25 cellular contexts compared by ENCODE assay signal in the genomic region with DNA sequence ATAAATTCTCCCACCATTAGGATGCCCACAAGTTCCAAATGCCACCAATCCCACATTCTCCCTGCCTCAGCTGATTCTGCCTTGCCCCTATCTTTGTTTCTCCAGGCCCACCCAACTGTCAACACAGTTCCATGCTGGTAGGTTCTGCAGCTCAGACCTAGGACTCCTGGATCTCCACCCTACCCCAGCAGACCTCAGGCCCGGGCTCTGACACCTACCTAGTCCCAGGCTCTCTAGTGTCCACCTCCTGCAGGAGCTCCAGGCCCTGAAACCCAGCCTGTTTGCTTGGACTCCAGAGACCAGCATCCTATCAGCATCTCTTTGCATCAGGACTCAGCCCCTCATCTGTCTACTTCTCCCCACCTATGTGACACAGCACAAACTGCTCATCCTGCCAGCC.
"Had no signal": no experiment of that assay in that cellular context is flagged by ENCODE, and none has a peak within 500 bp of the region (broad histone marks: within the 10 kb centered on the region; RNA-seq: fewer than 3 reads in every experiment).

No MANE protein-coding gene starts in this region.

- H3K9me3 Mint-ChIP-seq: activated naive CD4-positive, alpha-beta T cell treated with anti-CD3 and anti-CD28 coated beads, Interleukin-2, amount 50 U/mL, for 72 hours; activated T-cell treated with anti-CD3 and anti-CD28 coated beads, Interleukin-2, amount 50 U/mL, for 72 hours; effector memory CD8-positive, alpha-beta T cell; naive B cell; neural progenitor cell had no signal

- H2AFZ ChIP-seq: neural progenitor cell had no signal

- H3K9me3 ChIP-seq: gastroesophageal sphincter, suprapubic skin, tibial artery, upper lobe of right lung had no signal

- H3K4me2 ChIP-seq: neural progenitor cell had no signal

- H3K9ac ChIP-seq: neural progenitor cell had no signal

- H3K27ac Mint-ChIP-seq: activated CD4-positive, alpha-beta T cell treated with anti-CD3 and anti-CD28 coated beads for 36 hours; activated CD8-positive, alpha-beta memory T cell treated with anti-CD3 and anti-CD28 coated beads, Interleukin-2, amount 10 ng/mL, durations not matched to agents 7 days and 5 days; activated CD8-positive, alpha-beta T cell treated with anti-CD3 and anti-CD28 coated beads, Interleukin-2, amount 10 ng/mL, durations not matched to agents 7 days and 5 days; activated naive CD4-positive, alpha-beta T cell treated with anti-CD3 and anti-CD28 coated beads, Interleukin-2, amount 50 U/mL, for 72 hours; activated T-cell treated with anti-CD3 and anti-CD28 coated beads, Interleukin-2, amount 50 U/mL, for 72 hours; neural progenitor cell had no signal

- H3K27ac ChIP-seq: coronary artery, gastroesophageal sphincter, neural progenitor cell, suprapubic skin, tibial artery, upper lobe of right lung had no signal

- DNase-seq: activated CD4-positive, alpha-beta T cell treated with anti-CD3 and anti-CD28 coated beads for 36 hours; activated CD4-positive, CD25-positive, alpha-beta regulatory T cell; activated CD8-positive, alpha-beta memory T cell treated with anti-CD3 and anti-CD28 coated beads, Interleukin-2, amount 10 ng/mL, durations not matched to agents 7 days and 5 days; activated CD8-positive, alpha-beta T cell treated with anti-CD3 and anti-CD28 coated beads, Interleukin-2, amount 10 ng/mL, durations not matched to agents 7 days and 5 days; activated naive CD4-positive, alpha-beta T cell; activated T-cell treated with anti-CD3 and anti-CD28 coated beads for 4 hours; activated T-cell treated with anti-CD3 and anti-CD28 coated beads, Interleukin-2, amount 50 U/mL, for 72 hours; cerebellar nuclear complex; effector memory CD8-positive, alpha-beta T cell; head of caudate nucleus; mammary epithelial cell; naive B cell; small intestine; stimulated activated CD4-positive, alpha-beta T cell treated with anti-CD3 and anti-CD28 coated beads, Interleukin-2, amount 100 ng/mL, for 24 hours; stimulated activated naive CD4-positive, alpha-beta T cell; T-helper 1 cell; tibial artery; upper lobe of right lung had no signal

- H3K4me3 Mint-ChIP-seq: activated CD4-positive, alpha-beta T cell treated with anti-CD3 and anti-CD28 coated beads for 36 hours; activated CD8-positive, alpha-beta memory T cell treated with anti-CD3 and anti-CD28 coated beads, Interleukin-2, amount 10 ng/mL, durations not matched to agents 7 days and 5 days; activated CD8-positive, alpha-beta T cell treated with anti-CD3 and anti-CD28 coated beads, Interleukin-2, amount 10 ng/mL, durations not matched to agents 7 days and 5 days; activated T-cell treated with anti-CD3 and anti-CD28 coated beads, Interleukin-2, amount 50 U/mL, for 72 hours; effector memory CD8-positive, alpha-beta T cell; neural progenitor cell had no signal

- H3K4me3 ChIP-seq: coronary artery, dorsolateral prefrontal cortex, gastroesophageal sphincter, neural progenitor cell, suprapubic skin, tibial artery, upper lobe of right lung had no signal

- H3K36me3 ChIP-seq: neural progenitor cell, suprapubic skin, upper lobe of right lung had no signal

- H3K36me3 Mint-ChIP-seq: activated CD8-positive, alpha-beta memory T cell treated with anti-CD3 and anti-CD28 coated beads, Interleukin-2, amount 10 ng/mL, durations not matched to agents 7 days and 5 days; activated naive CD4-positive, alpha-beta T cell treated with anti-CD3 and anti-CD28 coated beads, Interleukin-2, amount 50 U/mL, for 72 hours; naive B cell; neural progenitor cell had no signal

- ATAC-seq: activated CD4-positive, alpha-beta T cell treated with anti-CD3 and anti-CD28 coated beads for 36 hours; activated CD8-positive, alpha-beta memory T cell treated with anti-CD3 and anti-CD28 coated beads, Interleukin-2, amount 10 ng/mL, durations not matched to agents 7 days and 5 days; activated CD8-positive, alpha-beta T cell treated with anti-CD3 and anti-CD28 coated beads, Interleukin-2, amount 10 ng/mL, durations not matched to agents 7 days and 5 days; activated naive CD4-positive, alpha-beta T cell treated with anti-CD3 and anti-CD28 coated beads, Interleukin-2, amount 50 U/mL, for 72 hours; activated T-cell treated with anti-CD3 and anti-CD28 coated beads, Interleukin-2, amount 50 U/mL, for 72 hours; effector memory CD8-positive, alpha-beta T cell; gastroesophageal sphincter; sciatic nerve; upper lobe of right lung had no signal
